ENCODE assay signal across 21 cellular contexts in the genomic region with DNA sequence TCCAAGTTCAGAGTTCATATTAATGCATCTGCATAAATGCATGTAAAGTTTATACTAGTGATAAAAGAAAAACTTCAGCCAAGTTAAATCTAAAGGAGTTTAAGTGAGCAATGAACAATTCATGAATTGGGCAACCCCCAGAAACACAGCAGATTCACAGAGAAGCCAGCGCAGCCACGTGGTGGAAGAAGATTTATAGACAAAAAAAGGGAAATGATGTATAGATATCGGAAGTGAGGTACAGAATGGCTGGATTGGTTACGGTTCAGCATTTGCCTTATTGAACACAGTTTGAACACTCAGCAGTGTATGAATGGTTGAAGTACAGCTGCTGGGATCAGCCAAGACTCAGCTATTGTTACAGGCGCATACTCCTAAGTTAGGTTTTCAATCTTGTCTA. TPM values are rescaled to one million over a fixed set of nuclear protein-coding genes. Genes with fewer than 3 reads are reported as not detected.
DNase-seq lines count a peak whose midpoint lies in the region; ATAC-seq and TF ChIP-seq lines count a peak whose summit lies in the region.
"Had no signal": no experiment of that assay in that cellular context is flagged by ENCODE, and none has a peak within 500 bp of the region (broad histone marks: within the 10 kb centered on the region; RNA-seq: fewer than 3 reads in every experiment).

No MANE protein-coding gene starts in this region.

- H3K4me3 ChIP-seq in SK-N-SH (ENCODE audit: low read depth in 2 of 2, low read length in 1 of 2): no peak overlapping the region
- H3K4me3 ChIP-seq: GM23338, HAP-1, SK-N-MC had no signal

- POLR2A ChIA-PET in SK-N-SH (lab: Yijun Ruan, JAX): interaction anchor here (0.5 kb wide), 1 partner anchor 961 kb away, joined by 3 read pairs; no protein-coding TSS in a partner anchor

- peak overlapping the region; percentile 42; the same call in 1 of the 2 replicates for H3K4me2 ChIP-seq in SK-N-SH
- H3K4me2 ChIP-seq: GM23338 had no signal

- H3K27ac ChIP-seq in SK-N-SH (ENCODE audit: low read depth in 2 of 2, low read length in 1 of 2): peak overlapping the region; percentile 44 to 55; a peak in 2 of 4 replicates
- H3K27ac ChIP-seq: SK-N-MC had no signal

- no peak for TF ChIP-seq CTCF in SK-N-SH (IDR thresholded peaks at IDR 0.05)

- H3K4me3 Mint-ChIP-seq in T-helper 17 cell: peak overlapping the region; percentile 15
- H3K4me3 Mint-ChIP-seq: CD4-positive, CD25-positive, alpha-beta regulatory T cell; GM23338; HFFc6 had no signal

- H3K27me3 ChIP-seq in SK-N-SH (ENCODE audit: insufficient read depth): no peaks in the 10 kb centered on the region

- H3K9me2 ChIP-seq in SK-N-SH: no peaks in the 10 kb centered on the region

- H3K9ac ChIP-seq in SK-N-SH: no peak overlapping the region

- peak overlapping the region; percentile 63 for H2AFZ ChIP-seq in SK-N-SH (ENCODE audit: low read depth)
- H2AFZ ChIP-seq: GM23338 had no signal

- TF ChIP-seq EP300 in SK-N-SH (IDR thresholded peaks at IDR 0.05; ENCODE audit: borderline replicate concordance in 1 of 2, low read depth in 1 of 2, low read length in 1 of 2): no peak

- H3K36me3 Mint-ChIP-seq in T-helper 17 cell (ENCODE audit: low read depth): no peaks in the 10 kb centered on the region

- peaks cover 22% of the 10 kb centered on the region for H3K27me3 Mint-ChIP-seq in T-helper 17 cell

- H4K20me1 ChIP-seq in SK-N-SH (ENCODE audit: insufficient read depth): no peaks in the 10 kb centered on the region

- no peaks in the 10 kb centered on the region for H3F3A ChIP-seq in SK-N-SH (replicated peaks; ENCODE audit: insufficient read depth)

- H3K27ac Mint-ChIP-seq in T-helper 17 cell: no peak overlapping the region
- H3K27ac Mint-ChIP-seq: CD4-positive, CD25-positive, alpha-beta regulatory T cell; GM23338 had no signal

- CTCF ChIA-PET in SK-N-SH (lab: Yijun Ruan, JAX): no interaction called here

- peaks cover 8 to 10% of the 10 kb centered on the region in 2 experiments for H3K4me1 ChIP-seq in SK-N-SH (ENCODE audit: control insufficient read depth in 1 of 2, insufficient read depth in 2 of 2, low read depth in 1 of 2, low read length in 1 of 2)
- H3K4me1 ChIP-seq: Caco-2 had no signal

- DNase-seq in SK-N-SH (no peak), NOMO-1 (lab: John Stamatoyannopoulos, UW; ENCODE audit: unreplicated experiment in 2 of 2) (peak; percentile 67 to 88), T-helper 17 cell (no peak), KG1 (lab: John Stamatoyannopoulos, UW) (no peak)
- no peak for DNase-seq in stimulated activated naive CD4-positive, alpha-beta T cell (lab: John Stamatoyannopoulos, UW)
- DNase-seq: 8988T; Caco-2; CD4-positive, CD25-positive, alpha-beta regulatory T cell; KBM-7; NCI-H2029; NCI-H446 treated with DMSO at 0.1 percent for 48 hours; NCI-H526; Right ventricle myocardium superior; RPMI8226; T-helper 2 cell had no signal

- H3K4me1 Mint-ChIP-seq in T-helper 17 cell: peaks cover 3% of the 10 kb centered on the region

- no peak for ATAC-seq in SK-N-SH treated with all-trans-retinoic acid at 6 μM for 48 hours
- ATAC-seq in T-helper 17 cell: no peak
- no peak for ATAC-seq in HG03108 (IDR thresholded peaks at IDR 0.05; ENCODE audit: unreplicated experiment)
- ATAC-seq: GM23338 had no signal

- TF ChIP-seq RAD21 in SK-N-SH (IDR thresholded peaks at IDR 0.05; ENCODE audit: low read length): no peak

- 53% methylated on average over 4 of the region's 5 CpGs for WGBS in SK-N-SH (ENCODE audit: low lambda C conversion rate)

- H3K36me3 ChIP-seq in SK-N-SH (replicated peaks in 1 of 2; ENCODE audit: control insufficient read depth in 1 of 2, insufficient read depth in 2 of 2, low read length in 1 of 2): peaks cover 0 to 4% of the 10 kb centered on the region in 2 experiments
- H3K36me3 ChIP-seq: HAP-1 had no signal

- peaks cover 17% of the 10 kb centered on the region; the same call in 1 of the 2 replicates for H3K79me2 ChIP-seq in SK-N-SH (ENCODE audit: insufficient read depth)

- H3K9me3 ChIP-seq in SK-N-SH (no peaks in the 10 kb centered on the region), T-helper 17 cell (ENCODE audit: control insufficient read depth, low read length, poor library complexity, severe bottlenecking) (no peaks in the 10 kb centered on the region)
- H3K9me3 ChIP-seq: Caco-2, HAP-1 had no signal

TF ChIP-seq in SK-N-SH, 30 proteins besides CTCF, POLR2A, EP300 and RAD21:
- no peak for TF ChIP-seq SIN3A (IDR thresholded peaks at IDR 0.05; ENCODE audit: borderline replicate concordance, low read depth, low read length)

TF ChIP-seq in SK-N-SH treated with all-trans-retinoic acid at 6 μM for 48 hours, 23 proteins besides CTCF, POLR2A, EP300 and RAD21:
- TF ChIP-seq ZC3H10 (CRISPR knock-in tag; IDR thresholded peaks at IDR 0.05): no peak
- no peak for TF ChIP-seq SNAI2 (CRISPR knock-in tag; IDR thresholded peaks at IDR 0.05)

RNA-seq across cellular contexts. Expression of a gene that starts 5.7 kb away (rescaled TPM):
- polyA plus RNA-seq in SK-N-SH (2012; rRNA removed): 22.9 TPM in 2 replicates
- 29.0 and 35.3 TPM in 2 replicates for polyA plus RNA-seq in SK-N-SH (2012; cell fraction: cytosol; rRNA removed)
- polyA plus RNA-seq in SK-N-SH (2012; cell fraction: nucleus; rRNA removed): 10.0 and 13.7 TPM in 2 replicates
- 1 to 10 TPM; 2.7 to 5.5 TPM for total RNA-seq in T-helper 17 cell
- total RNA-seq: Caco-2 had no signal

Comparison
In these comparisons a context has a peak if more than half of its experiments do, and no peak if none do; other contexts are left out.
1. DNase-seq: peak in NOMO-1 (2 of 2); none in SK-N-SH (single experiment), T-helper 17 cell (0 of 3), KG1 (single experiment) and stimulated activated naive CD4-positive, alpha-beta T cell (0 of 6).